In genomic region chr9:89752154-89752553, GRCh38 we compare ENCODE assay signal across 30 cellular contexts.
"Had no signal": no experiment of that assay in that cellular context is flagged by ENCODE, and none has a peak within 500 bp of the region (broad histone marks: within the 10 kb centered on the region; RNA-seq: fewer than 3 reads in every experiment).

No MANE protein-coding gene starts in this region.

- H3K36me3 ChIP-seq: brain microvascular endothelial cell, esophagus squamous epithelium had no signal

- H3K9me3 ChIP-seq: esophagus squamous epithelium had no signal

- H3K9me3 Mint-ChIP-seq: activated CD4-positive, alpha-beta memory T cell treated with anti-CD3 and anti-CD28 coated beads for 36 hours; activated CD4-positive, alpha-beta T cell treated with anti-CD3 and anti-CD28 coated beads, Interleukin-2, amount 10 ng/mL, durations not matched to agents 24 days and 14 days; activated naive CD8-positive, alpha-beta T cell treated with anti-CD3 and anti-CD28 coated beads, Interleukin-2, amount 10 ng/mL, durations not matched to agents 7 days and 5 days; activated T-cell treated with anti-CD3 and anti-CD28 coated beads, Interleukin-2, amount 50 U/mL, for 24 hours; activated T-cell treated with anti-CD3 and anti-CD28 coated beads, Interleukin-2, amount 50 U/mL, for 72 hours; central memory CD8-positive, alpha-beta T cell; effector memory CD8-positive, alpha-beta T cell had no signal

- H3K4me3 Mint-ChIP-seq: activated CD4-positive, alpha-beta memory T cell treated with anti-CD3 and anti-CD28 coated beads for 36 hours; activated CD4-positive, alpha-beta T cell treated with anti-CD3 and anti-CD28 coated beads for 36 hours; activated CD4-positive, alpha-beta T cell treated with anti-CD3 and anti-CD28 coated beads, Interleukin-2, amount 10 ng/mL, durations not matched to agents 24 days and 14 days; activated CD8-positive, alpha-beta memory T cell treated with anti-CD3 and anti-CD28 coated beads, Interleukin-2, amount 10 ng/mL, durations not matched to agents 7 days and 5 days; activated CD8-positive, alpha-beta T cell treated with anti-CD3 and anti-CD28 coated beads, Interleukin-2, amount 10 ng/mL, durations not matched to agents 7 days and 5 days; activated naive CD4-positive, alpha-beta T cell treated with anti-CD3 and anti-CD28 coated beads, Interleukin-2, amount 10 ng/mL, durations not matched to agents 7 days and 5 days; activated naive CD8-positive, alpha-beta T cell treated with anti-CD3 and anti-CD28 coated beads, Interleukin-2, amount 10 ng/mL, durations not matched to agents 7 days and 5 days; activated T-cell treated with anti-CD3 and anti-CD28 coated beads, Interleukin-2, amount 50 U/mL, for 24 hours; activated T-cell treated with anti-CD3 and anti-CD28 coated beads, Interleukin-2, amount 50 U/mL, for 72 hours; central memory CD8-positive, alpha-beta T cell; effector memory CD8-positive, alpha-beta T cell had no signal

- ATAC-seq: activated CD4-positive, alpha-beta T cell treated with anti-CD3 and anti-CD28 coated beads for 36 hours; activated CD8-positive, alpha-beta memory T cell treated with anti-CD3 and anti-CD28 coated beads, Interleukin-2, amount 10 ng/mL, durations not matched to agents 7 days and 5 days; activated CD8-positive, alpha-beta T cell treated with anti-CD3 and anti-CD28 coated beads, Interleukin-2, amount 10 ng/mL, durations not matched to agents 7 days and 5 days; activated naive CD4-positive, alpha-beta T cell treated with anti-CD3 and anti-CD28 coated beads, Interleukin-2, amount 50 U/mL, for 72 hours; activated T-cell treated with anti-CD3 and anti-CD28 coated beads, Interleukin-2, amount 50 U/mL, for 72 hours; effector memory CD8-positive, alpha-beta T cell had no signal

- H3K4me3 ChIP-seq: esophagus squamous epithelium had no signal

- H3K27ac Mint-ChIP-seq: activated CD4-positive, alpha-beta memory T cell treated with anti-CD3 and anti-CD28 coated beads for 36 hours; activated CD4-positive, alpha-beta T cell treated with anti-CD3 and anti-CD28 coated beads for 36 hours; activated CD4-positive, alpha-beta T cell treated with anti-CD3 and anti-CD28 coated beads, Interleukin-2, amount 10 ng/mL, durations not matched to agents 24 days and 14 days; activated CD8-positive, alpha-beta memory T cell treated with anti-CD3 and anti-CD28 coated beads, Interleukin-2, amount 10 ng/mL, durations not matched to agents 7 days and 5 days; activated CD8-positive, alpha-beta T cell treated with anti-CD3 and anti-CD28 coated beads, Interleukin-2, amount 10 ng/mL, durations not matched to agents 7 days and 5 days; activated naive CD4-positive, alpha-beta T cell treated with anti-CD3 and anti-CD28 coated beads, Interleukin-2, amount 10 ng/mL, durations not matched to agents 7 days and 5 days; activated naive CD4-positive, alpha-beta T cell treated with anti-CD3 and anti-CD28 coated beads, Interleukin-2, amount 50 U/mL, for 72 hours; activated naive CD8-positive, alpha-beta T cell treated with anti-CD3 and anti-CD28 coated beads, Interleukin-2, amount 10 ng/mL, durations not matched to agents 7 days and 5 days; activated T-cell treated with anti-CD3 and anti-CD28 coated beads, Interleukin-2, amount 50 U/mL, for 24 hours; activated T-cell treated with anti-CD3 and anti-CD28 coated beads, Interleukin-2, amount 50 U/mL, for 72 hours; effector memory CD8-positive, alpha-beta T cell had no signal

- H3K36me3 Mint-ChIP-seq: activated CD4-positive, alpha-beta memory T cell treated with anti-CD3 and anti-CD28 coated beads for 36 hours; activated CD8-positive, alpha-beta memory T cell treated with anti-CD3 and anti-CD28 coated beads, Interleukin-2, amount 10 ng/mL, durations not matched to agents 7 days and 5 days; activated naive CD4-positive, alpha-beta T cell treated with anti-CD3 and anti-CD28 coated beads, Interleukin-2, amount 50 U/mL, for 72 hours had no signal

- FAIRE-seq: astrocyte, bronchial epithelial cell, endothelial cell of umbilical vein, frontal cortex had no signal

- H3K27me3 Mint-ChIP-seq: activated CD4-positive, alpha-beta memory T cell treated with anti-CD3 and anti-CD28 coated beads for 36 hours; activated CD4-positive, alpha-beta T cell treated with anti-CD3 and anti-CD28 coated beads for 36 hours; activated CD4-positive, alpha-beta T cell treated with anti-CD3 and anti-CD28 coated beads, Interleukin-2, amount 10 ng/mL, durations not matched to agents 24 days and 14 days; activated naive CD8-positive, alpha-beta T cell treated with anti-CD3 and anti-CD28 coated beads, Interleukin-2, amount 10 ng/mL, durations not matched to agents 7 days and 5 days; activated T-cell treated with anti-CD3 and anti-CD28 coated beads, Interleukin-2, amount 50 U/mL, for 24 hours; central memory CD8-positive, alpha-beta T cell had no signal

- H3K27ac ChIP-seq: brain microvascular endothelial cell, epithelial cell of prostate, esophagus squamous epithelium had no signal

- H3K27me3 ChIP-seq: brain microvascular endothelial cell had no signal

- DNase-seq: activated CD4-positive, alpha-beta memory T cell treated with anti-CD3 and anti-CD28 coated beads for 36 hours; activated CD4-positive, alpha-beta T cell treated with anti-CD3 and anti-CD28 coated beads for 36 hours; activated CD4-positive, alpha-beta T cell treated with anti-CD3 and anti-CD28 coated beads, Interleukin-2, amount 10 ng/mL, durations not matched to agents 24 days and 14 days; activated CD4-positive, CD25-positive, alpha-beta regulatory T cell; activated CD4-positive, CD25-positive, alpha-beta regulatory T cell treated with anti-CD3 and anti-CD28 coated beads, Interleukin-2, amount 50 U/mL, for 72 hours; activated CD8-positive, alpha-beta memory T cell treated with anti-CD3 and anti-CD28 coated beads, Interleukin-2, amount 10 ng/mL, durations not matched to agents 7 days and 5 days; activated CD8-positive, alpha-beta memory T cell treated with anti-CD3 and anti-CD28 coated beads, Interleukin-2, amount 50 U/mL, for 4 hours; activated CD8-positive, alpha-beta T cell treated with anti-CD3 and anti-CD28 coated beads, Interleukin-2, amount 10 ng/mL, durations not matched to agents 7 days and 5 days; activated gamma-delta T cell; activated naive CD4-positive, alpha-beta T cell; activated naive CD4-positive, alpha-beta T cell treated with anti-CD3 and anti-CD28 coated beads, Interleukin-2, amount 10 ng/mL, durations not matched to agents 7 days and 5 days; activated naive CD8-positive, alpha-beta T cell treated with anti-CD3 and anti-CD28 coated beads, Interleukin-2, amount 10 ng/mL, durations not matched to agents 7 days and 5 days; activated T-cell treated with anti-CD3 and anti-CD28 coated beads for 4 hours; activated T-cell treated with anti-CD3 and anti-CD28 coated beads, Interleukin-2, amount 50 U/mL, for 24 hours; activated T-cell treated with anti-CD3 and anti-CD28 coated beads, Interleukin-2, amount 50 U/mL, for 72 hours; brain microvascular endothelial cell; cortex of kidney; dermis blood vessel endothelial cell; effector CD4-positive, alpha-beta T cell; effector memory CD8-positive, alpha-beta T cell; esophagus squamous epithelium; glutamatergic neuron; T-helper 2 cell had no signal
